In genomic region chr5:109866051-109866450, GRCh38 we compare ENCODE assay signal across 9 cellular contexts.
DNase-seq lines count a peak whose midpoint lies in the region; ATAC-seq and TF ChIP-seq lines count a peak whose summit lies in the region.
"Had no signal": no experiment of that assay in that cellular context is flagged by ENCODE, and none has a peak within 500 bp of the region (broad histone marks: within the 10 kb centered on the region; RNA-seq: fewer than 3 reads in every experiment).

No MANE protein-coding gene starts in this region.

- DNase-seq in HT1080 (ENCODE audit: low read depth) (peak; percentile 85), fibroblast of mammary gland (ENCODE audit: low read depth) (peak; percentile 86), pulmonary artery endothelial cell (ENCODE audit: low read depth, low spot score) (peak; percentile 30), NCI-H1048 (lab: John Stamatoyannopoulos, UW) (no peak), KG1 (lab: John Stamatoyannopoulos, UW) (no peak), posterior cingulate gyrus (no peak)
- DNase-seq: activated CD4-positive, alpha-beta T cell treated with anti-CD3 and anti-CD28 coated beads, Interleukin-2, amount 10 ng/mL, durations not matched to agents 24 days and 14 days; DMS79 had no signal

- intact Hi-C loops in posterior cingulate gyrus (cut with DNase I) = no loop called here

- ATAC-seq in SK-N-SH treated with all-trans-retinoic acid at 6 μM for 48 hours = peak; percentile 68

- TF ChIP-seq CTCF in fibroblast of mammary gland (conservative IDR thresholded peaks at IDR 0.05; ENCODE audit: control insufficient read depth, insufficient read depth, low read depth, low read length) = no peak

- H3K4me3 ChIP-seq in fibroblast of mammary gland (ENCODE audit: control insufficient read depth, low read depth, low read length) = no peak overlapping the region

TF ChIP-seq in SK-N-SH treated with all-trans-retinoic acid at 6 μM for 48 hours, 23 proteins besides CTCF, POLR2A, EP300 and RAD21:
- no peak for TF ChIP-seq SNAI2 (CRISPR knock-in tag; IDR thresholded peaks at IDR 0.05)
- no peak for TF ChIP-seq ZC3H10 (CRISPR knock-in tag; IDR thresholded peaks at IDR 0.05)
- TF ChIP-seq CSDC2 (CRISPR knock-in tag; IDR thresholded peaks at IDR 0.05) = no peak
- TF ChIP-seq PPARA (CRISPR knock-in tag; IDR thresholded peaks at IDR 0.05; ENCODE audit: borderline replicate concordance) = no peak
- TF ChIP-seq TCF4 (CRISPR knock-in tag; IDR thresholded peaks at IDR 0.05; ENCODE audit: borderline replicate concordance) = no peak
- no peak for TF ChIP-seq ZNF565 (CRISPR knock-in tag; conservative IDR thresholded peaks at IDR 0.05; ENCODE audit: low read depth)
- TF ChIP-seq BACH2 (CRISPR knock-in tag; IDR thresholded peaks at IDR 0.05; ENCODE audit: borderline replicate concordance) = no peak
- TF ChIP-seq, protein P1, sequence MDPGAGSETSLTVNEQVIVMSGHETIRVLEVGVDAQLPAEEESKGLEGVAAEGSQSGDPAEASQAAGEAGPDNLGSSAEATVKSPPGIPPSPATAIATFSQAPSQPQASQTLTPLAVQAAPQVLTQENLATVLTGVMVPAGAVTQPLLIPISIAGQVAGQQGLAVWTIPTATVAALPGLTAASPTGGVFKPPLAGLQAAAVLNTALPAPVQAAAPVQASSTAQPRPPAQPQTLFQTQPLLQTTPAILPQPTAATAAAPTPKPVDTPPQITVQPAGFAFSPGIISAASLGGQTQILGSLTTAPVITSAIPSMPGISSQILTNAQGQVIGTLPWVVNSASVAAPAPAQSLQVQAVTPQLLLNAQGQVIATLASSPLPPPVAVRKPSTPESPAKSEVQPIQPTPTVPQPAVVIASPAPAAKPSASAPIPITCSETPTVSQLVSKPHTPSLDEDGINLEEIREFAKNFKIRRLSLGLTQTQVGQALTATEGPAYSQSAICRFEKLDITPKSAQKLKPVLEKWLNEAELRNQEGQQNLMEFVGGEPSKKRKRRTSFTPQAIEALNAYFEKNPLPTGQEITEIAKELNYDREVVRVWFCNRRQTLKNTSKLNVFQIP (CRISPR knock-in tag; IDR thresholded peaks at IDR 0.05; ENCODE audit: borderline replicate concordance, low read depth) = no peak

Comparison
In these comparisons a context has a peak if more than half of its experiments do, and no peak if none do; other contexts are left out.
1. DNase-seq: peak in HT1080 (single experiment), fibroblast of mammary gland (single experiment) and pulmonary artery endothelial cell (single experiment); none in NCI-H1048 (single experiment), KG1 (single experiment) and posterior cingulate gyrus (0 of 10).